In genomic region chr5:137072376-137073174, GRCh38 we compare ENCODE assay signal across 10 cellular contexts.
DNase-seq lines count a peak whose midpoint lies in the region; ATAC-seq and TF ChIP-seq lines count a peak whose summit lies in the region.
"Had no signal": no experiment of that assay in that cellular context is flagged by ENCODE, and none has a peak within 500 bp of the region (broad histone marks: within the 10 kb centered on the region; RNA-seq: fewer than 3 reads in every experiment).

No MANE protein-coding gene starts in this region.

- H3K9me2 ChIP-seq in SK-N-SH (no peaks in the 10 kb centered on the region), PC-3 (replicated peaks; ENCODE audit: low read length) (no peaks in the 10 kb centered on the region)

- H3K4me1 ChIP-seq in SK-N-SH (ENCODE audit: control insufficient read depth in 1 of 2, insufficient read depth in 2 of 2, low read depth in 1 of 2, low read length in 1 of 2) (peaks cover 0 to 17% of the 10 kb centered on the region in 2 experiments; a peak in 2 of 4 replicates), PC-3 (ENCODE audit: insufficient read depth, low read length) (peaks cover 23% of the 10 kb centered on the region), heart left ventricle (peaks cover 0 to 28% (median 16%) of the 10 kb centered on the region in 12 donors), vagina (peaks cover 22% of the 10 kb centered on the region), endodermal cell (ENCODE audit: control insufficient read depth, insufficient read depth, low read length) (peaks cover 36% of the 10 kb centered on the region)

- intact Hi-C loops in PC-3 (cut with micrococcal nuclease), result loop anchor here (10.0 kb wide), 1 partner anchor 422 kb away; the partner anchor contains the start of gene SPOCK1
- intact Hi-C loops in heart left ventricle (cut with DNase I), result no loop called here
- intact Hi-C loops in vagina (cut with DNase I), result no loop called here

- H3K4me2 ChIP-seq in SK-N-SH (peak overlapping the region; percentile 54), PC-3 (ENCODE audit: low read length) (no peak overlapping the region)

- H3K9me3 ChIP-seq in SK-N-SH, result no peaks in the 10 kb centered on the region
- no peaks in the 10 kb centered on the region for H3K9me3 ChIP-seq in PC-3 (ENCODE audit: low read length)
- H3K9me3 ChIP-seq in heart left ventricle, result no peaks in the 10 kb centered on the region
- H3K9me3 ChIP-seq in vagina, result no peaks in the 10 kb centered on the region
- no peaks in the 10 kb centered on the region for H3K9me3 ChIP-seq in endodermal cell (ENCODE audit: control insufficient read depth, low read length)

- H3K79me2 ChIP-seq in SK-N-SH (ENCODE audit: insufficient read depth) (no peaks in the 10 kb centered on the region), PC-3 (ENCODE audit: low read length) (no peaks in the 10 kb centered on the region)
- H3K79me2 ChIP-seq: parathyroid adenoma had no signal

- TF ChIP-seq RAD21 in SK-N-SH (IDR thresholded peaks at IDR 0.05; ENCODE audit: low read length), result no peak

- no peak for TF ChIP-seq EP300 in SK-N-SH (IDR thresholded peaks at IDR 0.05; ENCODE audit: borderline replicate concordance in 1 of 2, low read depth in 1 of 2, low read length in 1 of 2)

- H3K36me3 Mint-ChIP-seq in activated naive CD4-positive, alpha-beta T cell treated with anti-CD3 and anti-CD28 coated beads, Interleukin-2, amount 10 ng/mL, durations not matched to agents 7 days and 5 days, result no peaks in the 10 kb centered on the region
- no peaks in the 10 kb centered on the region for H3K36me3 Mint-ChIP-seq in endodermal cell (ENCODE audit: low read depth)

- peaks cover 13% of the 10 kb centered on the region for H3F3A ChIP-seq in SK-N-SH (replicated peaks; ENCODE audit: insufficient read depth)
- no peaks in the 10 kb centered on the region for H3F3A ChIP-seq in PC-3 (ENCODE audit: low read length, unreplicated experiment)

- CTCF ChIA-PET in SK-N-SH (lab: Yijun Ruan, JAX), result interaction anchor here (1.4 kb wide), 1 partner anchor 14 kb away, joined by 4 read pairs; no protein-coding TSS in a partner anchor
- CTCF ChIA-PET in PC-3 (lab: Charles Lee), result no interaction called here
- CTCF ChIA-PET in activated naive CD4-positive, alpha-beta T cell treated with anti-CD3 and anti-CD28 coated beads, Interleukin-2, amount 10 ng/mL, durations not matched to agents 7 days and 5 days (lab: Charles Lee), result no interaction called here

- POLR2A ChIA-PET in SK-N-SH (lab: Yijun Ruan, JAX) (no interaction called here), PC-3 (lab: Charles Lee; ENCODE audit: unreplicated experiment) (interaction anchor here (0.6 kb wide), 1 partner anchor 220 kb away, joined by 3 read pairs; no protein-coding TSS in a partner anchor)

- ATAC-seq in SK-N-SH treated with all-trans-retinoic acid at 6 μM for 48 hours (no peak), PC-3 (peak; percentile 31; the same call in 1 of the 2 replicates), heart left ventricle (peak; percentile 53 to 80 (median 54)), HG02588 (IDR thresholded peaks at IDR 0.05; ENCODE audit: unreplicated experiment) (no peak)

- no peak for TF ChIP-seq CTCF in SK-N-SH (IDR thresholded peaks at IDR 0.05)
- no peak for TF ChIP-seq CTCF in PC-3 (conservative IDR thresholded peaks at IDR 0.05; ENCODE audit: low read depth, low read length)
- no peak for TF ChIP-seq CTCF in heart left ventricle (IDR thresholded peaks at IDR 0.05)
- no peak for TF ChIP-seq CTCF in vagina (IDR thresholded peaks at IDR 0.05)
- no peak for TF ChIP-seq CTCF in endodermal cell (conservative IDR thresholded peaks at IDR 0.05)

- H3K27ac ChIP-seq in SK-N-SH (ENCODE audit: low read depth in 2 of 2, low read length in 1 of 2), result peak overlapping the region in 1 of 2 experiments; percentile 47; a peak in 1 of 4 replicates
- H3K27ac ChIP-seq in PC-3 (ENCODE audit: low read length), result peak overlapping the region; percentile 20; the same call in 1 of the 2 replicates
- peak overlapping the region in 9 of 12 donors; percentile 33 to 78 (median 48) for H3K27ac ChIP-seq in heart left ventricle
- H3K27ac ChIP-seq in vagina, result peak overlapping the region; percentile 76
- H3K27ac ChIP-seq in endodermal cell (ENCODE audit: low read depth, low read length), result no peak overlapping the region
- H3K27ac ChIP-seq: parathyroid adenoma had no signal

- TF ChIP-seq POLR2A in heart left ventricle (IDR thresholded peaks at IDR 0.05) (no peak), vagina (IDR thresholded peaks at IDR 0.05) (no peak)

- H3K9me3 Mint-ChIP-seq in activated naive CD4-positive, alpha-beta T cell treated with anti-CD3 and anti-CD28 coated beads, Interleukin-2, amount 10 ng/mL, durations not matched to agents 7 days and 5 days, result no peaks in the 10 kb centered on the region
- H3K9me3 Mint-ChIP-seq in endodermal cell, result peaks cover 3% of the 10 kb centered on the region

- no peak overlapping the region for H3K27ac Mint-ChIP-seq in activated naive CD4-positive, alpha-beta T cell treated with anti-CD3 and anti-CD28 coated beads, Interleukin-2, amount 10 ng/mL, durations not matched to agents 7 days and 5 days
- H3K27ac Mint-ChIP-seq in endodermal cell, result no peak overlapping the region

- no TSS peak for BruUV-seq in PC-3 (replicated peaks; lab: Mats Ljungman, UMichigan)

- H3K9ac ChIP-seq in SK-N-SH (no peak overlapping the region), PC-3 (ENCODE audit: low read length) (no peak overlapping the region), endodermal cell (ENCODE audit: extremely low read depth, low read length, poor library complexity, severe bottlenecking) (no peak overlapping the region)
- H3K9ac ChIP-seq: parathyroid adenoma had no signal

- H2AFZ ChIP-seq in SK-N-SH (ENCODE audit: low read depth), result no peak overlapping the region
- H2AFZ ChIP-seq in PC-3 (ENCODE audit: low read length), result no peak overlapping the region

- H3K4me3 Mint-ChIP-seq in activated naive CD4-positive, alpha-beta T cell treated with anti-CD3 and anti-CD28 coated beads, Interleukin-2, amount 10 ng/mL, durations not matched to agents 7 days and 5 days, result no peak overlapping the region
- no peak overlapping the region for H3K4me3 Mint-ChIP-seq in endodermal cell

- no peaks in the 10 kb centered on the region for H3K4me1 Mint-ChIP-seq in activated naive CD4-positive, alpha-beta T cell treated with anti-CD3 and anti-CD28 coated beads, Interleukin-2, amount 10 ng/mL, durations not matched to agents 7 days and 5 days
- H3K4me1 Mint-ChIP-seq in endodermal cell, result peaks cover 47% of the 10 kb centered on the region

- H4K20me1 ChIP-seq in SK-N-SH (ENCODE audit: insufficient read depth), result no peaks in the 10 kb centered on the region
- no peaks in the 10 kb centered on the region for H4K20me1 ChIP-seq in PC-3 (ENCODE audit: low read length)

- no peak for DNase-seq in SK-N-SH
- no peak for DNase-seq in PC-3
- no peak for DNase-seq in heart left ventricle
- DNase-seq in vagina (ENCODE audit: extremely low spot score in 2 of 2), result no peak
- no peak for DNase-seq in activated naive CD4-positive, alpha-beta T cell treated with anti-CD3 and anti-CD28 coated beads, Interleukin-2, amount 10 ng/mL, durations not matched to agents 7 days and 5 days
- DNase-seq in endodermal cell, result no peak
- DNase-seq: RPMI8226 had no signal

- H3K27me3 Mint-ChIP-seq in activated naive CD4-positive, alpha-beta T cell treated with anti-CD3 and anti-CD28 coated beads, Interleukin-2, amount 10 ng/mL, durations not matched to agents 7 days and 5 days, result no peaks in the 10 kb centered on the region
- peaks cover 19% of the 10 kb centered on the region for H3K27me3 Mint-ChIP-seq in endodermal cell (ENCODE audit: insufficient read depth)

- 49% methylated on average over 7 of the region's 7 CpGs for WGBS in SK-N-SH (ENCODE audit: low lambda C conversion rate)
- 48 to 54% (median 48%) methylated on average over 7 of the region's 7 CpGs for WGBS in heart left ventricle, 4 donors
- WGBS in endodermal cell (ENCODE audit: insufficient coverage in 1 of 2, insufficient read length in 1 of 2), 2 experiments, result 92 to 95% methylated on average over 5 to 7 of the region's 7 CpGs

- H3K36me3 ChIP-seq in SK-N-SH (replicated peaks in 1 of 2; ENCODE audit: control insufficient read depth in 1 of 2, insufficient read depth in 2 of 2, low read length in 1 of 2) (no peaks in the 10 kb centered on the region), PC-3 (ENCODE audit: low read depth, low read length) (no peaks in the 10 kb centered on the region), heart left ventricle (no peaks in the 10 kb centered on the region), vagina (no peaks in the 10 kb centered on the region), endodermal cell (ENCODE audit: control insufficient read depth, insufficient read depth, low read length) (no peaks in the 10 kb centered on the region)

- H3K27me3 ChIP-seq in SK-N-SH (ENCODE audit: insufficient read depth), result no peaks in the 10 kb centered on the region
- no peaks in the 10 kb centered on the region for H3K27me3 ChIP-seq in PC-3 (ENCODE audit: low read length)
- no peaks in the 10 kb centered on the region for H3K27me3 ChIP-seq in heart left ventricle
- H3K27me3 ChIP-seq in vagina, result no peaks in the 10 kb centered on the region
- H3K27me3 ChIP-seq in endodermal cell (ENCODE audit: control insufficient read depth, insufficient read depth, low read length, poor library complexity, severe bottlenecking), result peaks cover 18% of the 10 kb centered on the region

- H3K4me3 ChIP-seq in SK-N-SH (ENCODE audit: low read depth in 2 of 2, low read length in 1 of 2) (no peak overlapping the region), PC-3 (ENCODE audit: low read length) (no peak overlapping the region), heart left ventricle (no peak overlapping the region), vagina (no peak overlapping the region), endodermal cell (ENCODE audit: low read length) (no peak overlapping the region)

TF ChIP-seq in SK-N-SH, 30 proteins besides CTCF, POLR2A, EP300 and RAD21 (continues in another document):
- TF ChIP-seq ELF1 (IDR thresholded peaks at IDR 0.05) (no peak), NFIC (IDR thresholded peaks at IDR 0.05; ENCODE audit: borderline replicate concordance) (no peak), RCOR1 (IDR thresholded peaks at IDR 0.05; ENCODE audit: low read length) (no peak)

TF ChIP-seq in SK-N-SH treated with all-trans-retinoic acid at 6 μM for 48 hours, 23 proteins besides CTCF, POLR2A, EP300 and RAD21 (continues in another document):
- no peak for TF ChIP-seq CSRNP3 (CRISPR knock-in tag; IDR thresholded peaks at IDR 0.05)
- TF ChIP-seq CSDC2 (CRISPR knock-in tag; IDR thresholded peaks at IDR 0.05), result no peak
- no peak for TF ChIP-seq ZNF70 (CRISPR knock-in tag; IDR thresholded peaks at IDR 0.05)

Comparison
In these comparisons a context has a peak if more than half of its experiments do, and no peak if none do; other contexts are left out.
1. ATAC-seq: peak in PC-3 (single experiment) and heart left ventricle (4 of 4); none in SK-N-SH treated with all-trans-retinoic acid at 6 μM for 48 hours (single experiment) and HG02588 (single experiment).